Comparison of ENCODE assay signal across 1 cellular context in genomic region chr17:43634681-43635125, GRCh38.
TF ChIP-seq lines count a peak whose summit lies in the region.

No MANE protein-coding gene starts in this region.

TF ChIP-seq in H1, 55 proteins besides CTCF, POLR2A, EP300 and RAD21:
- TF ChIP-seq SRF (IDR thresholded peaks at IDR 0.05; ENCODE audit: low read depth, low read length) (no peak), CTBP2 (IDR thresholded peaks at IDR 0.05; ENCODE audit: borderline replicate concordance, insufficient read depth, insufficient read length, low read length) (no peak), EGR1 (IDR thresholded peaks at IDR 0.05; ENCODE audit: borderline replicate concordance, low read depth, low read length) (no peak)
